16 cellular contexts compared by ENCODE assay signal in the genomic region with DNA sequence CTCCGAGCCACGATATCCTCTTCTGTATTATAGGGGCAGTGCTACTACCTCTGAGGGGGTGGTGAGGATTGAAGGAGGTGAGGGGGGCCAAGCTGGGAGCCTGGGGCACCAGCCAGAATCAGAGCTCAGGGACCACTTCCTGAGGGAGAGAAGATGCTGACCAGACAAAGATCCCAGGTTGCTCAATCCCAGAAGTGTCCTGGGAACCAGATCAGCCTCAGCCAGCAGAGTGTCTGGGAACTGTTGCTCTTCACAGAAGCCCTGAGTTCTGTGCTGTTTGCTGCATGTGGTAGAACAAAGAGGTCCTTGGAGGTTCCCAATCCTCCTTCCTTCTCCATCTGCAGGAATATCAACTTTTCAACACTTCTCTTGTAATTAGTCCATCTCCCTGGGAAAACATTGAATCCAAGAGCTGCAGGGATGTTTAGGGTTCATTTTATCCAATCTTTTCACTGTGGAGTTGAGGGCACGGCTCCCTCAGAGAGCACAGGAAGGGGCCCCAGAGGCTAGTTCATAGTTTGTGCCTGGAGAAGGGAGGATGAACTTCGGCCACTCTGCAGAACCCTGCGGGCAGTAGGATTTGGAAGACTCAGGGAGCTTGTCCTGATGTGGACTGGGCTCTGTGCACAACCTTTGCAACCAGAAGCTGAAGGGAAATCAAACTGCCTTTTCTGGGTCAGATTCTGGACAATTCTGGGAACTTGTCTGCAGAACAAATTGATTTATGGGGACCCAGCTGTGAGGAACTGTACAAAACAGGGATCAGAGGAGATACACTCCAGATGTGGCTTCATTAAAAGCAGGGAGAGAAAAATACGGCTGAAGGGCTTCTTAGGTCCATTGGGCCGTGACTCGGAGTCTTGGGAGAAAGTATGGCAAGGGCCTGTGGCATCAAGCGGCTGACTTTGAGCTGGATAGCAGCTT. TPM values are rescaled to one million over a fixed set of nuclear protein-coding genes. Genes with fewer than 3 reads are reported as not detected.
DNase-seq lines count a peak whose midpoint lies in the region; ATAC-seq and TF ChIP-seq lines count a peak whose summit lies in the region.
"Had no signal": no experiment of that assay in that cellular context is flagged by ENCODE, and none has a peak within 500 bp of the region (broad histone marks: within the 10 kb centered on the region; RNA-seq: fewer than 3 reads in every experiment).

No MANE protein-coding gene starts in this region.

- H3K27me3 ChIP-seq in right atrium auricular region (no peaks in the 10 kb centered on the region), left ventricle myocardium inferior (ENCODE audit: low read depth) (no peaks in the 10 kb centered on the region)
- H3K27me3 ChIP-seq: neural progenitor cell had no signal

- no peaks in the 10 kb centered on the region for H3K9me3 ChIP-seq in right atrium auricular region
- peaks cover 5% of the 10 kb centered on the region for H3K9me3 ChIP-seq in left ventricle myocardium inferior (replicated peaks)

- intact Hi-C loops in Right ventricle myocardium inferior (cut with DNase I) = loop anchor here (2.0 to 10.0 kb wide), 2 partner anchors 44 to 80 kb away; a partner anchor contains a TSS
- intact Hi-C loops in left ventricle myocardium inferior (cut with micrococcal nuclease) = loop anchor here (5.0 to 10.0 kb wide), 2 partner anchors 110 to 133 kb away; no protein-coding TSS in a partner anchor
- intact Hi-C loops in left colon (cut with DNase I, micrococcal nuclease) = loop anchor here in 1 of 2 donors (5.0 kb wide), 1 partner anchor 278 kb away; no protein-coding TSS in a partner anchor

- peak overlapping the region in 1 of 2 donors; percentile 75 for H3K27ac ChIP-seq in right atrium auricular region
- H3K27ac ChIP-seq in left ventricle myocardium inferior (replicated peaks) = peak overlapping the region; percentile 94
- H3K27ac ChIP-seq: neural progenitor cell had no signal

- DNase-seq in Right ventricle myocardium inferior (ENCODE audit: missing footprints) = no peak
- DNase-seq in right atrium auricular region (ENCODE audit: low spot score) = no peak
- DNase-seq in left ventricle myocardium inferior = peak; percentile 64
- peak; percentile 18 for DNase-seq in renal cortical epithelial cell (ENCODE audit: low read depth)
- no peak for DNase-seq in left colon
- DNase-seq in medulla oblongata (ENCODE audit: extremely low spot score) = no peak
- DNase-seq: activated CD4-positive, alpha-beta T cell treated with anti-CD3 and anti-CD28 coated beads, Interleukin-2, amount 10 ng/mL, durations not matched to agents 7 days and 5 days; activated T-cell treated with anti-CD3 and anti-CD28 coated beads, Interleukin-2, amount 50 U/mL, for 24 hours; COR-L47; HFFc6; KBM-7; NCI-H226; stimulated activated naive CD8-positive, alpha-beta T cell treated with anti-CD3 and anti-CD28 coated beads, Interleukin-15, Interleukin-2, amounts not matched to agents 100 U/mL and 50 U/mL, for 24 hours had no signal

- H3K4me1 ChIP-seq in right atrium auricular region (peaks cover 0 to 81% of the 10 kb centered on the region in 2 donors), left ventricle myocardium inferior (peaks cover 87% of the 10 kb centered on the region)
- H3K4me1 ChIP-seq: neural progenitor cell had no signal

- H3K36me3 ChIP-seq in right atrium auricular region (no peaks in the 10 kb centered on the region), left ventricle myocardium inferior (no peaks in the 10 kb centered on the region)
- H3K36me3 ChIP-seq: neural progenitor cell had no signal

- H3K4me3 ChIP-seq in right atrium auricular region (no peak overlapping the region), left ventricle myocardium inferior (no peak overlapping the region)
- H3K4me3 ChIP-seq: neural progenitor cell had no signal

- no peak for TF ChIP-seq CTCF in right atrium auricular region (IDR thresholded peaks at IDR 0.05)
- no peak for TF ChIP-seq CTCF in left ventricle myocardium inferior (IDR thresholded peaks at IDR 0.05; ENCODE audit: borderline replicate concordance)

- ATAC-seq in Right ventricle myocardium inferior = peak; percentile 78
- no peak for ATAC-seq in HG03520 (IDR thresholded peaks at IDR 0.05; ENCODE audit: unreplicated experiment)
- no peak for ATAC-seq in left colon
- ATAC-seq in GM18861 (IDR thresholded peaks at IDR 0.05; ENCODE audit: unreplicated experiment) = no peak
- ATAC-seq: stimulated activated naive CD8-positive, alpha-beta T cell treated with anti-CD3 and anti-CD28 coated beads, Interleukin-15, Interleukin-2, amounts not matched to agents 100 U/mL and 50 U/mL, for 24 hours had no signal

RNA-seq across cellular contexts. Expression of a gene that starts 57.0 kb away (rescaled TPM):
- total RNA-seq in Right ventricle myocardium inferior (0.54 TPM), right atrium auricular region (1 to 10 TPM in 1 of 2 donors, under 1 TPM in 1; 0.33 to 2.7 TPM), left ventricle myocardium inferior (0.55 TPM), renal cortical epithelial cell (4.3 and 10.9 TPM in 2 replicates), left colon (100 to 1,000 TPM; 115 to 156 TPM)

Comparison
In these comparisons a context has a peak if more than half of its experiments do, and no peak if none do; other contexts are left out.
1. DNase-seq: peak in left ventricle myocardium inferior (single experiment) and renal cortical epithelial cell (single experiment); none in Right ventricle myocardium inferior (single experiment), right atrium auricular region (single experiment), left colon (0 of 2) and medulla oblongata (single experiment).